In the genomic region with DNA sequence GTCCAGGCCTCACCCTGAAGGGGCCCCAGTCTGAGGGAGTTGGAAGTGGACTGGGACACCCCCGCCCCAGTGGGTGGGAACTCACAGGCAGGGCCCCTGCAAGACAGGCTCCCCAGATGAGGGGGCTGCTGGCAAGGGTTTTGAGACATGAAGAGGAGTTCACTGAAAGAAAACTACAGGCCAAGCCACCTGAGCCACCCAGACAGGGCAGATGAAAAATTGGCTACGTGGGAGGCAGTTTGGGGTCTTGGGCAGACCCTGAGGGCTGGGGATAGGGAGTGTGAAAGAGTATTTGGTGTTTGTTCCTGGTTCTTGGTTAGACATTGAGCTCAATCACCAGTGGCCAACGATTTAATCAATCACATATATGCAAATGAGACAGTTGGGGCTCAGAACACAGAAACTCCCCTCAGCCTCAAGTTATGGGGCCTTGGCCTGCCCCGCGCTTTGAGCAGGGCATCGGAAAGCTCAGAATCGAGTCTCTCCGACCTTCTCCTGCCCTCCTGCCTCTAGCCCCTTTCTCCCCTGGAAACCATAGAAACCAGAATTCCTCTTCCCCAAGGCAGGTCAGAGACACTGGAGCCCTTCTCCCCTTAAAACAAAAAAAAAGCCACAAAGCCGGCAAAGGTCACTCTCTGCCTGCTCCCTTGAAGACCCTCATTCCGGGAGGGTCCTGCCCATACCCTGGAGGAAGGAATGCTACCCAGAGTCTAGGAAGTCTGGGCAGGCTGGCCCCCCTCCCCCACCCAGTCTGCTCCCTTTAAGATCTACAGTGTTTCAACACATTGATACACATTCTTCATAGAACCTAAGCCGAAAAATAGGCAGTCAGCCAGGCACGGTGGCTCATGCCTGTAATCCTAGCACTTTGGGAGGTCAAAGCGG, we compare ENCODE assay signal across 9 cellular contexts. TPM values are rescaled to one million over a fixed set of nuclear protein-coding genes. Genes with fewer than 3 reads are reported as not detected.
DNase-seq lines count a peak whose midpoint lies in the region; ATAC-seq and TF ChIP-seq lines count a peak whose summit lies in the region.
"Had no signal": no experiment of that assay in that cellular context is flagged by ENCODE, and none has a peak within 500 bp of the region (broad histone marks: within the 10 kb centered on the region; RNA-seq: fewer than 3 reads in every experiment).

No MANE protein-coding gene starts in this region.

- H3K4me3 ChIP-seq in AG04450 (ENCODE audit: low read depth, low read length) (no peak overlapping the region), HFF-Myc (replicated peaks; ENCODE audit: low read depth, low read length) (no peak overlapping the region), transverse colon (no peak overlapping the region), MM.1S (ENCODE audit: low read length) (no peak overlapping the region)

- H3K4me1 Mint-ChIP-seq in brain, result peaks cover 31% of the 10 kb centered on the region
- peaks cover 30% of the 10 kb centered on the region for H3K4me1 Mint-ChIP-seq in memory B cell

- no peaks in the 10 kb centered on the region for H3K9me2 ChIP-seq in MM.1S (replicated peaks; ENCODE audit: insufficient read depth, low read length)

- CTCF ChIA-PET in AG04450 (lab: Charles Lee), result interaction anchor here (0.5 to 1.5 kb wide), 7 partner anchors 11 to 1704 kb away, joined by 3 to 9 read pairs (median 3); no protein-coding TSS in a partner anchor

- H3K27ac ChIP-seq in AG04450 (ENCODE audit: low read depth, low read length), result no peak overlapping the region
- peak overlapping the region in 2 of 4 donors; percentile 71 to 83 for H3K27ac ChIP-seq in transverse colon
- no peak overlapping the region for H3K27ac ChIP-seq in MM.1S (ENCODE audit: low read length)

- H3K4me3 Mint-ChIP-seq in brain, result peak overlapping the region in 4 of 5 experiments; percentile 53 to 73 (median 66)
- no peak overlapping the region for H3K4me3 Mint-ChIP-seq in memory B cell

- intact Hi-C loops in transverse colon (cut with DNase I; ENCODE audit: low total_unique reads), result no loop called here

- POLR2A ChIA-PET in AG04450 (lab: Yijun Ruan, JAX), result no interaction called here

- no peaks in the 10 kb centered on the region for H3K27me3 ChIP-seq in AG04450 (ENCODE audit: control insufficient read depth, insufficient read depth, low read length)
- H3K27me3 ChIP-seq in transverse colon, result peaks cover 13% of the 10 kb centered on the region
- peaks cover 4% of the 10 kb centered on the region; the same call in 1 of the 2 replicates for H3K27me3 ChIP-seq in MM.1S (replicated peaks; ENCODE audit: insufficient read depth, low read length)

- no peak for TF ChIP-seq EP300 in transverse colon (IDR thresholded peaks at IDR 0.05; ENCODE audit: low read depth)

- H3K79me2 ChIP-seq in MM.1S (ENCODE audit: low read length), result peaks cover 6% of the 10 kb centered on the region; the same call in 1 of the 2 replicates

- H3K9me3 ChIP-seq in AG04450 (ENCODE audit: control insufficient read depth, insufficient read depth, low read length) (peaks cover 13% of the 10 kb centered on the region; the same call in 1 of the 2 replicates), transverse colon (no peaks in the 10 kb centered on the region), MM.1S (replicated peaks; ENCODE audit: insufficient read depth, low read length) (no peaks in the 10 kb centered on the region)

- H3K4me1 ChIP-seq in transverse colon (peaks cover 15 to 27% (median 24%) of the 10 kb centered on the region in 4 donors), MM.1S (ENCODE audit: low read length) (no peaks in the 10 kb centered on the region)

- WGBS in transverse colon (ENCODE audit: low coverage in 1 of 2), 2 donors, result 67 to 85% methylated on average over 4 to 12 of the region's 13 CpGs

- H3K4me2 ChIP-seq in MM.1S (ENCODE audit: low read depth, low read length), result no peak overlapping the region

- no peak overlapping the region for H2AFZ ChIP-seq in MM.1S (ENCODE audit: low read length)

- H3K27me3 Mint-ChIP-seq in brain, result peaks cover 4% of the 10 kb centered on the region
- no peaks in the 10 kb centered on the region for H3K27me3 Mint-ChIP-seq in memory B cell

- H3K36me3 ChIP-seq in transverse colon (peaks cover 0 to 8% (median 3%) of the 10 kb centered on the region in 4 donors), MM.1S (replicated peaks; ENCODE audit: insufficient read depth, low read length) (no peaks in the 10 kb centered on the region)

- H3K9me3 Mint-ChIP-seq in brain (no peaks in the 10 kb centered on the region), memory B cell (peaks cover 4% of the 10 kb centered on the region)

- peaks cover 17% of the 10 kb centered on the region; the same call in 1 of the 2 replicates for H3F3A ChIP-seq in MM.1S (ENCODE audit: insufficient read depth, low read length)

- TF ChIP-seq CTCF in AG04450 (IDR thresholded peaks at IDR 0.05; ENCODE audit: low read depth, low read length) (peak; percentile 33), HFF-Myc (IDR thresholded peaks at IDR 0.05; ENCODE audit: low read depth, low read length, missing control alignments) (peak; percentile 11), brain (conservative IDR thresholded peaks at IDR 0.05) (no peak), transverse colon (IDR thresholded peaks at IDR 0.05) (no peak), MM.1S (IDR thresholded peaks at IDR 0.05; ENCODE audit: low read length) (no peak)

- peaks cover 13% of the 10 kb centered on the region for H3K36me3 Mint-ChIP-seq in brain
- peaks cover 4% of the 10 kb centered on the region for H3K36me3 Mint-ChIP-seq in memory B cell

- in situ Hi-C loops in transverse colon (cut with MboI; ENCODE audit: low pct_ligation_motif_present in 1 of 4, low pct_unique_long_range_greater_than_20kb in 1 of 4, low sequenced_read_pairs in 3 of 4), result no loop called here

- peak; percentile 30 for ATAC-seq in memory B cell (ENCODE audit: low read depth)

- H4K20me1 ChIP-seq in MM.1S (ENCODE audit: insufficient read depth, low read length), result no peaks in the 10 kb centered on the region

- H3K27ac Mint-ChIP-seq in brain (peak overlapping the region in 4 of 5 experiments; percentile 46 to 94 (median 88)), memory B cell (no peak overlapping the region)

- H3K9ac ChIP-seq in MM.1S (ENCODE audit: low read length), result no peak overlapping the region

- no peak for DNase-seq in AG04450 (ENCODE audit: low read depth, low spot score)
- no peak for DNase-seq in HFF-Myc (ENCODE audit: extremely low read depth, low read depth)
- DNase-seq in memory B cell (ENCODE audit: low spot score in 2 of 2), result no peak
- DNase-seq in T1000 (lab: John Stamatoyannopoulos, UW), result no peak
- no peak for DNase-seq in transverse colon
- DNase-seq in activated gamma-delta T cell (lab: John Stamatoyannopoulos, UW), result no peak
- no peak for DNase-seq in MM.1S

- TF ChIP-seq POLR2A in transverse colon (IDR thresholded peaks at IDR 0.05), result no peak

RNA-seq across cellular contexts. Expression of a gene that starts 1.3 kb away (rescaled TPM):
- polyA plus RNA-seq in AG04450 (2011; rRNA removed) (13.3 and 19.2 TPM in 2 replicates), brain (ENCODE audit: insufficient read depth, low read depth, low replicate concordance) (120 TPM)
- polyA minus RNA-seq in AG04450 (2011; rRNA and poly(A)+ RNA removed), result 13.2 and 18.3 TPM in 2 replicates
- total RNA-seq in transverse colon, result 10 to 100 TPM in 2 of 4 donors, 1 to 10 TPM in 2; 3.0 to 15.1 (median 8.8) TPM

RNA-seq across cellular contexts. Expression of a gene that starts 20.1 kb away (rescaled TPM):
- 9.4 and 12.6 TPM in 2 replicates for polyA plus RNA-seq in AG04450 (2011; rRNA removed)
- 18.0 and 18.5 TPM in 2 replicates for polyA minus RNA-seq in AG04450 (2011; rRNA and poly(A)+ RNA removed)
- polyA plus RNA-seq in brain (ENCODE audit: insufficient read depth, low read depth, low replicate concordance), result 93.3 TPM
- 10 to 100 TPM in 3 of 4 donors, 1 to 10 TPM in 1; 9.4 to 40.4 (median 32.2) TPM for total RNA-seq in transverse colon

RNA-seq across cellular contexts. Expression of a gene that starts 41.8 kb away (rescaled TPM):
- 0.12 and 0.32 TPM in 2 replicates for polyA plus RNA-seq in AG04450 (2011; rRNA removed)
- 0.17 and 0.60 TPM in 2 replicates for polyA minus RNA-seq in AG04450 (2011; rRNA and poly(A)+ RNA removed)
- polyA plus RNA-seq in brain (ENCODE audit: insufficient read depth, low read depth, low replicate concordance), result 0.83 TPM
- 1 to 10 TPM in 3 of 4 donors, not detected in 1; 3.3 to 4.9 (median 4.1) TPM for total RNA-seq in transverse colon
- total RNA-seq: SK-MEL-5 had no signal

RNA-seq across cellular contexts. Expression of a gene that starts 53.3 kb away (rescaled TPM):
- 25.0 and 35.9 TPM in 2 replicates for polyA plus RNA-seq in AG04450 (2011; rRNA removed)
- 9.5 and 14.5 TPM in 2 replicates for polyA minus RNA-seq in AG04450 (2011; rRNA and poly(A)+ RNA removed)
- 5.2 TPM for polyA plus RNA-seq in brain (ENCODE audit: insufficient read depth, low read depth, low replicate concordance)
- total RNA-seq in transverse colon, result 10 to 100 TPM; 36.3 to 77.0 (median 58.9) TPM

Comparison
In these comparisons a context has a peak if more than half of its experiments do, and no peak if none do; other contexts are left out.
1. CTCF ChIP-seq: peak in AG04450 (single experiment) and HFF-Myc (single experiment); none in brain (0 of 2), transverse colon (0 of 5) and MM.1S (single experiment).